In genomic region chr2:39095624-39096023, GRCh38 we compare ENCODE assay signal across 27 cellular contexts. TPM values are rescaled to one million over a fixed set of nuclear protein-coding genes. Genes with fewer than 3 reads are reported as not detected.
DNase-seq lines count a peak whose midpoint lies in the region; ATAC-seq and TF ChIP-seq lines count a peak whose summit lies in the region.
"Had no signal": no experiment of that assay in that cellular context is flagged by ENCODE, and none has a peak within 500 bp of the region (broad histone marks: within the 10 kb centered on the region; RNA-seq: fewer than 3 reads in every experiment).

No MANE protein-coding gene starts in this region.

- TF ChIP-seq POLR2A in IMR-90 (IDR thresholded peaks at IDR 0.05; ENCODE audit: low read depth, low read length): no peak

- no peak overlapping the region for H3K9ac ChIP-seq in IMR-90 (ENCODE audit: low read depth, low read length)

- no peak overlapping the region for H2AK5ac ChIP-seq in IMR-90 (ENCODE audit: low read depth, low read length)

- no TSS peak for BruUV-seq in IMR-90 (replicated peaks; lab: Mats Ljungman, UMichigan)

- peaks cover 43% of the 10 kb centered on the region for H4K20me1 ChIP-seq in IMR-90 (ENCODE audit: insufficient read depth, low read length)

- H3K27ac ChIP-seq in IMR-90 (ENCODE audit: insufficient read depth, low read length): no peak overlapping the region
- no peak overlapping the region for H3K27ac ChIP-seq in psoas muscle
- H3K27ac ChIP-seq: C4-2B, heart right ventricle, SJSA1, thoracic aorta, vagina, WERI-Rb-1 had no signal

- H4K91ac ChIP-seq in IMR-90 (ENCODE audit: insufficient read depth, low read depth, low read length): no peak overlapping the region

- H3K36me3 Mint-ChIP-seq in activated T-cell treated with anti-CD3 and anti-CD28 coated beads, Interleukin-2, amount 50 U/mL, for 72 hours (ENCODE audit: insufficient read depth in 2 of 2): peaks cover 8 to 24% of the 10 kb centered on the region in 2 donors
- peaks cover 21% of the 10 kb centered on the region for H3K36me3 Mint-ChIP-seq in activated B cell treated with CpG ODN at 0.5 μM for 24 hours (ENCODE audit: low read depth)

- no peak overlapping the region for H3K4me2 ChIP-seq in IMR-90 (ENCODE audit: low read depth, low read length)

- H3K27me3 Mint-ChIP-seq in activated T-cell treated with anti-CD3 and anti-CD28 coated beads, Interleukin-2, amount 50 U/mL, for 72 hours (ENCODE audit: low read depth): no peaks in the 10 kb centered on the region
- H3K27me3 Mint-ChIP-seq in activated B cell treated with CpG ODN at 0.5 μM for 24 hours: no peaks in the 10 kb centered on the region
- H3K27me3 Mint-ChIP-seq: activated naive CD8-positive, alpha-beta T cell had no signal

- no peak for DNase-seq in activated T-cell treated with anti-CD3 and anti-CD28 coated beads, Interleukin-2, amount 50 U/mL, for 72 hours
- DNase-seq in activated T-cell treated with anti-CD3 and anti-CD28 coated beads, Interleukin-2, amount 50 U/mL, for 48 hours: no peak
- DNase-seq in IMR-90: no peak
- no peak for DNase-seq in activated B cell treated with CpG ODN at 0.5 μM for 24 hours
- no peak for DNase-seq in psoas muscle
- no peak for DNase-seq in NCI-H128 (lab: John Stamatoyannopoulos, UW; ENCODE audit: unreplicated experiment)
- no peak for DNase-seq in HT-29 (ENCODE audit: low spot score)
- DNase-seq: activated CD4-positive, alpha-beta T cell treated with anti-CD3 and anti-CD28 coated beads, Interleukin-2, amount 50 U/mL, for 48 hours; DMS153; effector CD4-positive, alpha-beta T cell; erythroblast; heart right ventricle; midbrain; NCI-H1105 treated with DMSO at 0.1 percent for 48 hours; NCI-H2081; NCI-H446; nephron progenitor cell; stimulated activated CD4-positive, alpha-beta T cell treated with anti-CD3 and anti-CD28 coated beads, Interleukin-1b, Interleukin-23, amount 100 ng/mL, for 48 hours; stimulated activated naive CD4-positive, alpha-beta T cell; WERI-Rb-1 had no signal

- no peak overlapping the region for H4K8ac ChIP-seq in IMR-90 (ENCODE audit: low read depth in 2 of 2, low read length in 2 of 2)

- in situ Hi-C loops in IMR-90 (cut with MboI; ENCODE audit: low sequenced_read_pairs): no loop called here

- no peak overlapping the region for H2AFZ ChIP-seq in IMR-90 (replicated peaks; ENCODE audit: low read length, poor library complexity)

- no peak overlapping the region for H2AK9ac ChIP-seq in IMR-90 (replicated peaks; ENCODE audit: low read depth, low read length, poor library complexity)

- H3K23ac ChIP-seq in IMR-90 (ENCODE audit: low read depth, low read length): no peak overlapping the region

- H3K4ac ChIP-seq in IMR-90 (ENCODE audit: low read depth, low read length): no peak overlapping the region

- peaks cover 22 to 63% of the 10 kb centered on the region in 2 experiments for H3K79me1 ChIP-seq in IMR-90 (ENCODE audit: low read depth in 1 of 2, low read length in 2 of 2)

- no peaks in the 10 kb centered on the region for H3K9me3 ChIP-seq in IMR-90 (ENCODE audit: control insufficient read depth, insufficient read depth, low read length)
- H3K9me3 ChIP-seq in psoas muscle: no peaks in the 10 kb centered on the region
- H3K9me3 ChIP-seq: HAP-1, heart right ventricle, SJSA1, thoracic aorta, vagina had no signal

- H4K5ac ChIP-seq in IMR-90 (ENCODE audit: low read depth, low read length): no peak overlapping the region

- no CpG with 5 or more reads among the region's 1 CpG for WGBS in IMR-90 (ENCODE audit: extremely low coverage in 2 of 2, insufficient read length in 1 of 2), 2 experiments
- 25 to 47% (median 27%) methylated on average over 1 of the region's 1 CpG for WGBS in psoas muscle, 3 donors

- intact Hi-C loops in IMR-90 (cut with micrococcal nuclease) (no loop called here), activated B cell treated with CpG ODN at 0.5 μM for 24 hours (cut with micrococcal nuclease) (loop anchor here (2.0 kb wide), 1 partner anchor 19 kb away; no protein-coding TSS in a partner anchor), psoas muscle (cut with DNase I) (no loop called here)

- no peak for ATAC-seq in activated T-cell treated with anti-CD3 and anti-CD28 coated beads, Interleukin-2, amount 50 U/mL, for 72 hours (replicated peaks in 1 of 2)
- ATAC-seq in IMR-90 (ENCODE audit: low read depth) (no peak), activated B cell treated with CpG ODN at 0.5 μM for 24 hours (ENCODE audit: low read depth) (no peak), psoas muscle (peak in 3 of 4 donors; percentile 44 to 70 (median 65)), GM18520 (IDR thresholded peaks at IDR 0.05; ENCODE audit: unreplicated experiment) (no peak)

- dilution Hi-C loops in IMR-90 (cut with HindIII; ENCODE audit: low sequenced_read_pairs, unreplicated experiment): loop anchor here (25.0 kb wide), 1 partner anchor 117 kb away; no protein-coding TSS in a partner anchor

- H3K14ac ChIP-seq in IMR-90 (replicated peaks; ENCODE audit: low read depth, low read length): no peak overlapping the region

- H3K4me1 ChIP-seq in IMR-90 (ENCODE audit: control insufficient read depth, insufficient read depth, low read length): peaks cover 10% of the 10 kb centered on the region
- H3K4me1 ChIP-seq in psoas muscle: peaks cover 45% of the 10 kb centered on the region
- H3K4me1 ChIP-seq: HAP-1 had no signal

- peak overlapping the region in 1 of 2 donors; percentile 29 for H3K4me3 Mint-ChIP-seq in activated T-cell treated with anti-CD3 and anti-CD28 coated beads, Interleukin-2, amount 50 U/mL, for 72 hours
- no peak overlapping the region for H3K4me3 Mint-ChIP-seq in activated B cell treated with CpG ODN at 0.5 μM for 24 hours
- H3K4me3 Mint-ChIP-seq: activated naive CD8-positive, alpha-beta T cell; nephron progenitor cell had no signal

- POLR2A ChIA-PET in IMR-90 (lab: Charles Lee; ENCODE audit: unreplicated experiment) (no interaction called here), activated B cell treated with CpG ODN at 0.5 μM for 24 hours (lab: Charles Lee) (interaction anchor here (1.3 kb wide), 1 partner anchor 25 kb away, joined by 3 read pairs; the partner anchor contains the start of gene SOS1)

- H3K4me1 Mint-ChIP-seq in activated T-cell treated with anti-CD3 and anti-CD28 coated beads, Interleukin-2, amount 50 U/mL, for 72 hours (ENCODE audit: low read depth): peaks cover 56% of the 10 kb centered on the region
- H3K4me1 Mint-ChIP-seq in activated B cell treated with CpG ODN at 0.5 μM for 24 hours: peaks cover 72% of the 10 kb centered on the region

- H3K9me3 Mint-ChIP-seq in activated T-cell treated with anti-CD3 and anti-CD28 coated beads, Interleukin-2, amount 50 U/mL, for 72 hours: peaks cover 0 to 1% of the 10 kb centered on the region in 2 donors
- H3K9me3 Mint-ChIP-seq in activated B cell treated with CpG ODN at 0.5 μM for 24 hours: peaks cover 3% of the 10 kb centered on the region

- TF ChIP-seq CTCF in IMR-90 (conservative IDR thresholded peaks at IDR 0.05; ENCODE audit: low read depth, low read length): no peak
- TF ChIP-seq CTCF in activated B cell treated with CpG ODN at 0.5 μM for 24 hours (IDR thresholded peaks at IDR 0.05): no peak
- TF ChIP-seq CTCF in psoas muscle (IDR thresholded peaks at IDR 0.05): no peak

- CTCF ChIA-PET in IMR-90 (lab: Yijun Ruan, JAX) (no interaction called here), activated B cell treated with CpG ODN at 0.5 μM for 24 hours (lab: Charles Lee) (no interaction called here)

- H2BK120ac ChIP-seq in IMR-90 (ENCODE audit: low read depth, low read length): no peak overlapping the region

- H2BK15ac ChIP-seq in IMR-90 (ENCODE audit: low read depth, low read length): no peak overlapping the region

- peak overlapping the region; percentile 53 for H3K27ac Mint-ChIP-seq in activated T-cell treated with anti-CD3 and anti-CD28 coated beads, Interleukin-2, amount 50 U/mL, for 72 hours
- peak overlapping the region; percentile 30 for H3K27ac Mint-ChIP-seq in activated B cell treated with CpG ODN at 0.5 μM for 24 hours
- H3K27ac Mint-ChIP-seq: nephron progenitor cell had no signal

- no peak for TF ChIP-seq RAD21 in IMR-90 (IDR thresholded peaks at IDR 0.05; ENCODE audit: low read length)

- no peak overlapping the region for H3K18ac ChIP-seq in IMR-90 (ENCODE audit: low read depth, low read length)

- peak overlapping the region; percentile 55 for H2BK5ac ChIP-seq in IMR-90 (ENCODE audit: low read depth, low read length, poor library complexity, severe bottlenecking)

- no peak overlapping the region for H3K4me3 ChIP-seq in IMR-90 (ENCODE audit: insufficient read depth, low read depth, low read length)
- H3K4me3 ChIP-seq in psoas muscle: no peak overlapping the region
- H3K4me3 ChIP-seq: HAP-1, heart right ventricle, SJSA1, thoracic aorta, vagina had no signal

- no peak overlapping the region for H2BK20ac ChIP-seq in IMR-90 (ENCODE audit: low read depth, low read length)

- H3K36me3 ChIP-seq in IMR-90 (ENCODE audit: control insufficient read depth, insufficient read depth, low read length) (no peaks in the 10 kb centered on the region; the same call in 1 of the 2 replicates), psoas muscle (ENCODE audit: insufficient read depth in 1 of 2, low read depth in 1 of 2) (no peaks in the 10 kb centered on the region)
- H3K36me3 ChIP-seq: HAP-1, heart right ventricle, SJSA1, thoracic aorta, vagina, WERI-Rb-1 had no signal

- H3K56ac ChIP-seq in IMR-90 (ENCODE audit: extremely low read depth, insufficient read depth, low read length): no peak overlapping the region

- H3K9me1 ChIP-seq in IMR-90 (ENCODE audit: insufficient read depth, low read length): no peaks in the 10 kb centered on the region; the same call in none of the 2 replicates

- no peaks in the 10 kb centered on the region for H3K27me3 ChIP-seq in IMR-90 (ENCODE audit: control insufficient read depth, insufficient read depth, low read length)
- H3K27me3 ChIP-seq in psoas muscle (ENCODE audit: insufficient read depth in 3 of 3, low read length in 2 of 3): no peaks in the 10 kb centered on the region
- H3K27me3 ChIP-seq: heart right ventricle, SJSA1, vagina had no signal

TF ChIP-seq in IMR-90, 13 proteins besides CTCF, POLR2A, EP300 and RAD21 (continues in another document):
- TF ChIP-seq NFE2L2 (IDR thresholded peaks at IDR 0.05; ENCODE audit: low read depth, low read length) (no peak), RCOR1 (IDR thresholded peaks at IDR 0.05; ENCODE audit: insufficient replicate concordance, low read length) (no peak), MXI1 (IDR thresholded peaks at IDR 0.05; ENCODE audit: borderline replicate concordance, low read depth, low read length) (no peak), MAFK (IDR thresholded peaks at IDR 0.05; ENCODE audit: low read depth, low read length) (no peak)

RNA-seq across cellular contexts. Expression of gene SOS1, which starts 25.2 kb away (rescaled TPM):
- 100 to 1,000 TPM in 1 of 2 donors, 10 to 100 TPM in 1; 94.6 to 110 TPM for total RNA-seq in activated T-cell treated with anti-CD3 and anti-CD28 coated beads, Interleukin-2, amount 50 U/mL, for 72 hours
- 8.2 and 13.6 TPM in 2 replicates for total RNA-seq in IMR-90 (2012; rRNA removed)
- 10.6 and 11.2 TPM in 2 replicates for polyA plus RNA-seq in IMR-90 (2012; rRNA removed)
- 1.0 and 1.9 TPM in 2 replicates for polyA plus RNA-seq in IMR-90 (2012; cell fraction: cytosol; rRNA removed)
- 5.8 and 43.5 TPM in 2 replicates for polyA plus RNA-seq in IMR-90 (2012; cell fraction: nucleus; rRNA removed; ENCODE audit: low replicate concordance)
- 39.2 and 51.9 TPM in 2 replicates for total RNA-seq in activated B cell treated with CpG ODN at 0.5 μM for 24 hours
- total RNA-seq in psoas muscle: 10 to 100 TPM; 25.4 to 35.7 (median 33.1) TPM
- 10 to 100 TPM in 1 of 3 donors, 1 to 10 TPM in 2; 4.9 to 24.7 (median 8.0) TPM for polyA plus RNA-seq in psoas muscle
- total RNA-seq in HT-29 (2014; rRNA removed; shearing (Covaris generic)): 4.8 and 11.5 TPM in 2 replicates

Comparison
In these comparisons a context has a peak if more than half of its experiments do, and no peak if none do; other contexts are left out.
1. ATAC-seq: peak in psoas muscle (3 of 4); none in activated T-cell treated with anti-CD3 and anti-CD28 coated beads, Interleukin-2, amount 50 U/mL, for 72 hours (0 of 2), IMR-90 (single experiment), activated B cell treated with CpG ODN at 0.5 μM for 24 hours (single experiment) and GM18520 (single experiment).